Comparison of ENCODE assay signal across 1 cellular context in genomic region chr2:47307066-47307465, GRCh38.
TF ChIP-seq lines count a peak whose summit lies in the region.

No MANE protein-coding gene starts in this region.

TF ChIP-seq in HEK293, 187 proteins besides CTCF, POLR2A, EP300 and RAD21 (continued from another document):
- TF ChIP-seq PRDM6 (tag by site-specific recombination; IDR thresholded peaks at IDR 0.05) (peak; percentile 53), ZNF362 (tag by site-specific recombination; IDR thresholded peaks at IDR 0.05) (peak; percentile 46; the same call in 1 of the 2 replicates)
